In the genomic region with DNA sequence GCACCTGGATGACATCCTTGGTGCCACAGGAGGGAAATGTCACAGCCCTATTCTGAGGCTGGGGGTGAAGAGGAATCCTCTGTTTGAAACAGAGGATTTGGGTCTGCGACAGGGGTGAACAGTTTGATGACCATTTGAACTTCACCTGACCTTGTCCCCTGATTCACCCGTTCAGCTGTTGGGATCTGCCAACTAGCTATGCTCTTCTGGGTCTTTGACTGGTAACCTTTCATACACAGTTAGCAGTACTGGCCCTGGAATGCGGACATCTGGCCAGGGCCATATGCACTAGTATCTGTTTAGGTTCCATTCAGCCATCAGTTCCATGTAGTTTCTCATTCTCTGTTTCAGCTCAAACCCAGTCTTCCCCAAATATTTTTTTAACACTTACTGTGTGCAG, we compare ENCODE assay signal across 12 cellular contexts. TPM values are rescaled to one million over a fixed set of nuclear protein-coding genes. Genes with fewer than 3 reads are reported as not detected.
A peak's percentile ranks its signal among the peaks of the same experiment; 100 is the strongest.
DNase-seq lines count a peak whose midpoint lies in the region; ATAC-seq and TF ChIP-seq lines count a peak whose summit lies in the region.
"Had no signal": no experiment of that assay in that cellular context is flagged by ENCODE, and none has a peak within 500 bp of the region (broad histone marks: within the 10 kb centered on the region; RNA-seq: fewer than 3 reads in every experiment).

No MANE protein-coding gene starts in this region.

- intact Hi-C loops in heart right ventricle (cut with DNase I) (loop anchor here in 1 of 10 donors (1.0 kb wide), 1 partner anchor 335 kb away; no protein-coding TSS in a partner anchor), Right ventricle myocardium inferior (cut with DNase I) (no loop called here)
- intact Hi-C loops in dendritic cell treated with granulocyte-macrophage colony-stimulating factor and Interleukin-4, amounts not matched to agents 40 ng/mL and 50 ng/mL, for 4 days (cut with micrococcal nuclease), result no loop called here
- intact Hi-C loops in CD4-positive, alpha-beta T cell (cut with DNase I, micrococcal nuclease), result no loop called here

- no peak overlapping the region for H3K4me2 ChIP-seq in neural progenitor cell

- no peaks in the 10 kb centered on the region for H3K79me2 ChIP-seq in neural progenitor cell (ENCODE audit: low read depth)

- H3K4me3 ChIP-seq in heart right ventricle (no peak overlapping the region), neural progenitor cell (no peak overlapping the region)
- H3K4me3 ChIP-seq: SJSA1 had no signal

- H3K4me1 Mint-ChIP-seq in dendritic cell treated with granulocyte-macrophage colony-stimulating factor and Interleukin-4, amounts not matched to agents 40 ng/mL and 50 ng/mL, for 4 days (ENCODE audit: low read depth), result peaks cover 76% of the 10 kb centered on the region
- H3K4me1 Mint-ChIP-seq in neural progenitor cell (peaks cover 62% of the 10 kb centered on the region), type B pancreatic cell (ENCODE audit: unreplicated experiment) (peaks cover 29% of the 10 kb centered on the region)
- H3K4me1 Mint-ChIP-seq in CD4-positive, alpha-beta T cell (ENCODE audit: low read depth), result peaks cover 31% of the 10 kb centered on the region

- H4K20me1 ChIP-seq in neural progenitor cell (ENCODE audit: low read depth), result peaks cover 5% of the 10 kb centered on the region

- no peaks in the 10 kb centered on the region for H3K9me3 Mint-ChIP-seq in dendritic cell treated with granulocyte-macrophage colony-stimulating factor and Interleukin-4, amounts not matched to agents 40 ng/mL and 50 ng/mL, for 4 days
- H3K9me3 Mint-ChIP-seq in neural progenitor cell (no peaks in the 10 kb centered on the region), type B pancreatic cell (no peaks in the 10 kb centered on the region)
- no peaks in the 10 kb centered on the region for H3K9me3 Mint-ChIP-seq in CD4-positive, alpha-beta T cell

- CTCF ChIA-PET in CD4-positive, alpha-beta T cell (lab: Charles Lee), result interaction anchor here (0.6 kb wide), 1 partner anchor 191 kb away, joined by 3 read pairs; no protein-coding TSS in a partner anchor

- ATAC-seq in heart right ventricle (no peak), Right ventricle myocardium inferior (no peak)
- ATAC-seq in CD4-positive, alpha-beta T cell (ENCODE audit: poor library complexity), result no peak

- no peak for DNase-seq in heart right ventricle
- no peak for DNase-seq in Right ventricle myocardium inferior (ENCODE audit: missing footprints)
- DNase-seq in neural progenitor cell (ENCODE audit: low spot score), result no peak
- DNase-seq in type B pancreatic cell (ENCODE audit: extremely low spot score, unreplicated experiment), result no peak
- no peak for DNase-seq in medulla oblongata (ENCODE audit: extremely low spot score)
- no peak for DNase-seq in CD4-positive, alpha-beta T cell
- no peak for DNase-seq in stimulated activated CD4-positive, alpha-beta T cell treated with anti-CD3 and anti-CD28 coated beads, Interleukin-12 subunit alpha, Interleukin-12 subunit beta, amount 100 ng/mL, for 4 hours
- DNase-seq: activated CD4-positive, alpha-beta T cell treated with anti-CD3 and anti-CD28 coated beads, Interleukin-2, amount 50 U/mL, for 48 hours; GDM1; stimulated activated CD4-positive, alpha-beta T cell treated with anti-CD3 and anti-CD28 coated beads, Interleukin-15, amount 100 ng/mL, for 24 hours had no signal

- H3F3A ChIP-seq in neural progenitor cell (ENCODE audit: low read depth), result peaks cover 8% of the 10 kb centered on the region

- H3K36me3 ChIP-seq in heart right ventricle, result peaks cover 0 to 26% (median 0%) of the 10 kb centered on the region in 9 donors
- H3K36me3 ChIP-seq in neural progenitor cell, result no peaks in the 10 kb centered on the region

- 73% methylated on average over 3 of the region's 3 CpGs for WGBS in heart right ventricle, 2 donors

- no peaks in the 10 kb centered on the region for H3K27me3 Mint-ChIP-seq in dendritic cell treated with granulocyte-macrophage colony-stimulating factor and Interleukin-4, amounts not matched to agents 40 ng/mL and 50 ng/mL, for 4 days
- H3K27me3 Mint-ChIP-seq in neural progenitor cell (ENCODE audit: insufficient read depth, low read depth) (peaks cover 8% of the 10 kb centered on the region), type B pancreatic cell (no peaks in the 10 kb centered on the region)
- no peaks in the 10 kb centered on the region for H3K27me3 Mint-ChIP-seq in CD4-positive, alpha-beta T cell

- H3K36me3 Mint-ChIP-seq in dendritic cell treated with granulocyte-macrophage colony-stimulating factor and Interleukin-4, amounts not matched to agents 40 ng/mL and 50 ng/mL, for 4 days (ENCODE audit: low read depth), result peaks cover 100% of the 10 kb centered on the region
- peaks cover 2% of the 10 kb centered on the region for H3K36me3 Mint-ChIP-seq in neural progenitor cell
- peaks cover 6% of the 10 kb centered on the region for H3K36me3 Mint-ChIP-seq in type B pancreatic cell
- peaks cover 44% of the 10 kb centered on the region for H3K36me3 Mint-ChIP-seq in CD4-positive, alpha-beta T cell (ENCODE audit: low read depth)

- no peak overlapping the region for H3K4me3 Mint-ChIP-seq in dendritic cell treated with granulocyte-macrophage colony-stimulating factor and Interleukin-4, amounts not matched to agents 40 ng/mL and 50 ng/mL, for 4 days
- H3K4me3 Mint-ChIP-seq in neural progenitor cell, result no peak overlapping the region
- no peak overlapping the region for H3K4me3 Mint-ChIP-seq in type B pancreatic cell
- H3K4me3 Mint-ChIP-seq in CD4-positive, alpha-beta T cell, result no peak overlapping the region

- H3K27ac ChIP-seq in heart right ventricle (peak overlapping the region in 7 of 10 donors; percentile 52 to 78 (median 64)), neural progenitor cell (no peak overlapping the region)
- no peak overlapping the region for H3K27ac ChIP-seq in CD4-positive, alpha-beta T cell (ENCODE audit: low read depth, low read length)
- H3K27ac ChIP-seq: SJSA1 had no signal

- POLR2A ChIA-PET in CD4-positive, alpha-beta T cell (lab: Charles Lee), result interaction anchor here (1.0 kb wide), 1 partner anchor 14 kb away, joined by 3 read pairs; no protein-coding TSS in a partner anchor

- TF ChIP-seq CTCF in heart right ventricle (IDR thresholded peaks at IDR 0.05) (no peak), neural progenitor cell (IDR thresholded peaks at IDR 0.05) (no peak), type B pancreatic cell (conservative IDR thresholded peaks at IDR 0.05) (no peak)
- TF ChIP-seq CTCF in CD4-positive, alpha-beta T cell (IDR thresholded peaks at IDR 0.05), result no peak

- no peaks in the 10 kb centered on the region for H3K27me3 ChIP-seq in heart right ventricle
- no peaks in the 10 kb centered on the region for H3K27me3 ChIP-seq in neural progenitor cell
- H3K27me3 ChIP-seq in CD4-positive, alpha-beta T cell (ENCODE audit: control insufficient read depth, insufficient read depth, low read length), result no peaks in the 10 kb centered on the region
- H3K27me3 ChIP-seq: SJSA1 had no signal

- H2AFZ ChIP-seq in neural progenitor cell (replicated peaks), result no peak overlapping the region

- H3K4me1 ChIP-seq in heart right ventricle (peaks cover 41 to 75% (median 65%) of the 10 kb centered on the region in 9 donors), neural progenitor cell (peaks cover 28% of the 10 kb centered on the region)

- no peak overlapping the region for H3K9ac ChIP-seq in neural progenitor cell

- no peaks in the 10 kb centered on the region for H3K9me3 ChIP-seq in heart right ventricle
- no peaks in the 10 kb centered on the region for H3K9me3 ChIP-seq in neural progenitor cell (ENCODE audit: low read depth)
- H3K9me3 ChIP-seq in CD4-positive, alpha-beta T cell (ENCODE audit: control insufficient read depth, low read length), result no peaks in the 10 kb centered on the region
- H3K9me3 ChIP-seq: SJSA1 had no signal

- peak overlapping the region; percentile 95 for H3K27ac Mint-ChIP-seq in dendritic cell treated with granulocyte-macrophage colony-stimulating factor and Interleukin-4, amounts not matched to agents 40 ng/mL and 50 ng/mL, for 4 days
- H3K27ac Mint-ChIP-seq in neural progenitor cell (peak overlapping the region; percentile 37), type B pancreatic cell (peak overlapping the region; percentile 48)
- no peak overlapping the region for H3K27ac Mint-ChIP-seq in CD4-positive, alpha-beta T cell

RNA-seq across cellular contexts. Expression of a gene that starts 47.2 kb away (rescaled TPM):
- total RNA-seq in heart right ventricle (10 to 100 TPM in 2 of 10 donors, 1 to 10 TPM in 8; 4.8 to 11.4 (median 6.7) TPM), Right ventricle myocardium inferior (9.8 TPM), neural progenitor cell (ENCODE audit: low replicate concordance) (15.5 and 16.5 TPM in 2 replicates), type B pancreatic cell (ENCODE audit: low replicate concordance) (15.9 and 19.8 TPM in 2 replicates)
- polyA plus RNA-seq in heart right ventricle, result 10 to 100 TPM in 1 of 2 donors, 1 to 10 TPM in 1; 6.0 to 11.0 TPM
- total RNA-seq in CD4-positive, alpha-beta T cell, result 10 to 100 TPM; 40.3 to 40.6 TPM

Comparison
In these comparisons a context has a peak if more than half of its experiments do, and no peak if none do; other contexts are left out.
1. H3K27ac ChIP-seq: peak in heart right ventricle (7 of 10); none in neural progenitor cell (single experiment) and CD4-positive, alpha-beta T cell (single experiment).